Comparison of ENCODE assay signal across 12 cellular contexts in the genomic region with DNA sequence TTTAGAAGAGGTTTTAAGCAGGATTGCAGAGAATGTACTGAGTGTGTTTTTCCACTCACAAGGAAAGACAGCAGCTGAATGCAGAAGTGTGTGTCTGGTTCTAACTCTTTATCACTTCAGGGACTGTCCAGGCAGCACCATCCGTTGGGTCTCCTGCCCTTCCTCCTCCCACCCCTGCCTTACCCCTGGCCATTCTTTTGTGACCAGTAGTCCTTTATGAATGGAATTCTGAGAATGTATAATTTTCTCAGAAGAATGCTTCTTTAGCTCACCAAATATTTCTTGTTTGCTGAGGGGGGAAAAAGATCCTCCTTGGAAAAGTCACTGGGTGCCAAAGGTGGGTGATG.
A peak's percentile ranks its signal among the peaks of the same experiment; 100 is the strongest.
DNase-seq lines count a peak whose midpoint lies in the region; ATAC-seq and TF ChIP-seq lines count a peak whose summit lies in the region.
"Had no signal": no experiment of that assay in that cellular context is flagged by ENCODE, and none has a peak within 500 bp of the region (broad histone marks: within the 10 kb centered on the region; RNA-seq: fewer than 3 reads in every experiment).

No MANE protein-coding gene starts in this region.

- in situ Hi-C loops in ACHN (cut with HindIII; ENCODE audit: low pct_ligation_motif_present, low pct_unique_long_range_greater_than_20kb, low sequenced_read_pairs): no loop called here

- H3K36me3 ChIP-seq in rectal smooth muscle tissue (ENCODE audit: control insufficient read depth, insufficient read depth, low read length): no peaks in the 10 kb centered on the region
- no peaks in the 10 kb centered on the region for H3K36me3 ChIP-seq in stomach

- WGBS in stomach, 5 donors: 16 to 73% (median 33%) methylated on average over 1 of the region's 1 CpG

- no peak for TF ChIP-seq CTCF in fibroblast of the aortic adventitia (IDR thresholded peaks at IDR 0.05; ENCODE audit: insufficient read depth, low read length)
- no peak for TF ChIP-seq CTCF in stomach (IDR thresholded peaks at IDR 0.05)

- intact Hi-C loops in stomach (cut with DNase I; ENCODE audit: low total_unique reads): no loop called here

- peak; percentile 54 for ATAC-seq in SK-N-SH treated with all-trans-retinoic acid at 6 μM for 48 hours
- no peak for ATAC-seq in HG03520 (IDR thresholded peaks at IDR 0.05; ENCODE audit: unreplicated experiment)
- no peak for ATAC-seq in GM21447 (IDR thresholded peaks at IDR 0.05; ENCODE audit: unreplicated experiment)
- ATAC-seq: activated CD8-positive, alpha-beta memory T cell treated with anti-CD3 and anti-CD28 coated beads, Interleukin-2, amount 10 ng/mL, durations not matched to agents 7 days and 5 days; stimulated activated naive CD8-positive, alpha-beta T cell treated with anti-CD3 and anti-CD28 coated beads, Interleukin-15, amount 100 ng/mL, for 72 hours had no signal

- no peak overlapping the region for H3K9ac ChIP-seq in rectal smooth muscle tissue (ENCODE audit: low read length)

- TF ChIP-seq POLR2A in stomach (IDR thresholded peaks at IDR 0.05): no peak

- H3K27me3 ChIP-seq in rectal smooth muscle tissue (ENCODE audit: control insufficient read depth, insufficient read depth, low read length) (no peaks in the 10 kb centered on the region), stomach (no peaks in the 10 kb centered on the region)

- H3K4me3 ChIP-seq in fibroblast of the aortic adventitia (ENCODE audit: low read depth, low read length) (no peak overlapping the region), rectal smooth muscle tissue (ENCODE audit: low read length) (no peak overlapping the region), stomach (no peak overlapping the region)

- H3K27ac ChIP-seq in rectal smooth muscle tissue (ENCODE audit: low read depth, low read length): peak overlapping the region; percentile 33
- peak overlapping the region in 2 of 5 donors; percentile 56 to 59 for H3K27ac ChIP-seq in stomach

- H3K4me1 ChIP-seq in rectal smooth muscle tissue (ENCODE audit: control insufficient read depth, insufficient read depth, low read length) (peaks cover 36% of the 10 kb centered on the region), stomach (peaks cover 31 to 96% (median 70%) of the 10 kb centered on the region in 4 donors)

- no peaks in the 10 kb centered on the region for H3K9me3 ChIP-seq in stomach

- no peak for TF ChIP-seq EP300 in stomach (IDR thresholded peaks at IDR 0.05)

- DNase-seq in GM03348 (ENCODE audit: low spot score) (peak; percentile 43), fibroblast of the aortic adventitia (ENCODE audit: low read depth) (peak; percentile 32), stomach (no peak), ACHN (no peak)
- DNase-seq: activated CD8-positive, alpha-beta memory T cell treated with anti-CD3 and anti-CD28 coated beads, Interleukin-2, amount 10 ng/mL, durations not matched to agents 7 days and 5 days; activated naive CD4-positive, alpha-beta T cell treated with anti-CD3 and anti-CD28 coated beads, Interleukin-2, amount 50 U/mL, for 16 hours; cortex of kidney; stimulated activated naive CD8-positive, alpha-beta T cell treated with anti-CD3 and anti-CD28 coated beads, Interleukin-15, amount 100 ng/mL, for 72 hours had no signal

TF ChIP-seq in SK-N-SH treated with all-trans-retinoic acid at 6 μM for 48 hours, 23 proteins besides CTCF, POLR2A, EP300 and RAD21:
- TF ChIP-seq ZFP30 (CRISPR knock-in tag; IDR thresholded peaks at IDR 0.05): no peak
- TF ChIP-seq PPARA (CRISPR knock-in tag; IDR thresholded peaks at IDR 0.05; ENCODE audit: borderline replicate concordance): no peak
TF ChIP-seq in SK-N-SH treated with all-trans-retinoic acid at 6 μM for 48 hours: peak in this region for 0.

Comparison
In these comparisons a context has a peak if more than half of its experiments do, and no peak if none do; other contexts are left out.
1. DNase-seq: peak in GM03348 (single experiment) and fibroblast of the aortic adventitia (single experiment); none in stomach (single experiment) and ACHN (single experiment).